Comparison of ENCODE assay signal across 9 cellular contexts in the genomic region with DNA sequence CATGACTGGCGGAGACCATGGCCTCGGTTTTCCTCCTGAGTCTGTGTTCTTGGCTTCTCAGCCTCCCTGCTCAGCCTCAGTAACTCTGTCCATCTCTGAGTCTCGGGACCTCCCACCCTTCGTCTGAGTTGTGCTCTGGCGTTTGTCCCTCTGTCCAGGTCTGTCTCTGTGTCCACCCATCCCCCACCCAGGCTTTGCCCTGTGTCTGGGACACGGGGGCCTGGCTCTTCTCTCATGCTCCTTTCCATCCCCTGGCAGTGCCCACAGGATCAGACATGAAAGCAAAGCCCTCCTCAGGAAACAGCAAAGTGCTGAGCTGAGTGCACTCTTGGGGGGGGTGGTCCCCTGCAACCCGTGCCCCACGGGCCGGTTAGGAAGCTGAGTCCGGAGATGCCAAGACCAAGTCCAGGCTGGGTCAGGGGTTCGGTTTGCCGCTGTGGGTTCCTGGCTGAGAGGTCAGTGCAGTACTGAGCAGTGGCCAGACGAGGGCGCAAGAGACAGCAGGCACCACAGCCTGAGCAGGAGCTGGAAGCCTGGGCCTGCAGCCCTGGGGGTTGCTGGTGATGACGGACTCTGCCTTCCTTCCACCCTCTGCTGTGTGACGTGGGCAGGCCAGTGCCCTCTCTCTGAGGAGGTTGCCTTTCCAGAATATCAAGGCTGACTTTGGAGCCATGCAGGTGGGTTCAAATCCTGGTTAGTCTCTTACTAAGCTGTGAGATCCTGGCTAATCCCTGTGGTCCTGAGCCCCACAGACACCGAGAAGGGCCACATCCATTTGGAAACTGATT. TPM values are rescaled to one million over a fixed set of nuclear protein-coding genes. Genes with fewer than 3 reads are reported as not detected.
DNase-seq lines count a peak whose midpoint lies in the region; ATAC-seq and TF ChIP-seq lines count a peak whose summit lies in the region.
"Had no signal": no experiment of that assay in that cellular context is flagged by ENCODE, and none has a peak within 500 bp of the region (broad histone marks: within the 10 kb centered on the region; RNA-seq: fewer than 3 reads in every experiment).

No MANE protein-coding gene starts in this region.

- peaks cover 46% of the 10 kb centered on the region for H3K4me1 ChIP-seq in CD4-positive, alpha-beta memory T cell (ENCODE audit: insufficient read depth, low read length)
- peaks cover 5% of the 10 kb centered on the region; the same call in 1 of the 2 replicates for H3K4me1 ChIP-seq in IMR-90 (ENCODE audit: control insufficient read depth, insufficient read depth, low read length)
- H3K4me1 ChIP-seq in parathyroid adenoma = peaks cover 7% of the 10 kb centered on the region
- H3K4me1 ChIP-seq in transverse colon = peaks cover 29 to 45% (median 35%) of the 10 kb centered on the region in 4 donors

- H2AK5ac ChIP-seq in IMR-90 (ENCODE audit: low read depth, low read length) = no peak overlapping the region

- no peaks in the 10 kb centered on the region for H3K36me3 Mint-ChIP-seq in CD4-positive, alpha-beta memory T cell
- H3K36me3 Mint-ChIP-seq in activated naive CD4-positive, alpha-beta T cell treated with anti-CD3 and anti-CD28 coated beads for 36 hours (ENCODE audit: low read depth) = no peaks in the 10 kb centered on the region
- no peaks in the 10 kb centered on the region for H3K36me3 Mint-ChIP-seq in glutamatergic neuron (ENCODE audit: unreplicated experiment)

- H3K14ac ChIP-seq in IMR-90 (replicated peaks; ENCODE audit: low read depth, low read length) = 0 out of 2 replicates have a peak overlapping the region, but pooled peaks have one; percentile 13

- H3K9me3 ChIP-seq in CD4-positive, alpha-beta memory T cell (ENCODE audit: control insufficient read depth in 1 of 2, low read length in 2 of 2) = no peaks in the 10 kb centered on the region
- H3K9me3 ChIP-seq in IMR-90 (ENCODE audit: control insufficient read depth, insufficient read depth, low read length) = no peaks in the 10 kb centered on the region
- H3K9me3 ChIP-seq in parathyroid adenoma (ENCODE audit: control insufficient read depth, low read length) = no peaks in the 10 kb centered on the region
- no peaks in the 10 kb centered on the region for H3K9me3 ChIP-seq in transverse colon

- H2BK15ac ChIP-seq in IMR-90 (ENCODE audit: low read depth, low read length) = 0 out of 3 replicates have a peak overlapping the region, but pooled peaks have one; percentile 7

- H3K4me3 ChIP-seq in CD4-positive, alpha-beta memory T cell (ENCODE audit: low read length in 2 of 2) = no peak overlapping the region
- H3K4me3 ChIP-seq in IMR-90 (ENCODE audit: insufficient read depth, low read depth, low read length) (no peak overlapping the region), parathyroid adenoma (ENCODE audit: low read depth, low read length) (no peak overlapping the region), transverse colon (no peak overlapping the region)

- CTCF ChIA-PET in CD4-positive, alpha-beta memory T cell (lab: Charles Lee; ENCODE audit: partially characterized antibody) = interaction anchor here (0.6 to 6.4 kb wide), 43 partner anchors 8 to 499 kb away, joined by 3 to 138 read pairs (median 5); a partner anchor contains a TSS
- CTCF ChIA-PET in IMR-90 (lab: Yijun Ruan, JAX) = interaction anchor here (0.6 to 2.2 kb wide), 22 partner anchors 9 to 674 kb away, joined by 3 to 12 read pairs (median 4); a partner anchor contains a TSS
- CTCF ChIA-PET in activated naive CD4-positive, alpha-beta T cell treated with anti-CD3 and anti-CD28 coated beads for 36 hours (lab: Charles Lee) = interaction anchor here (0.6 to 4.6 kb wide), 41 partner anchors 8 to 568 kb away, joined by 3 to 46 read pairs (median 5); a partner anchor contains a TSS

- no peaks in the 10 kb centered on the region for H3K27me3 Mint-ChIP-seq in CD4-positive, alpha-beta memory T cell
- no peaks in the 10 kb centered on the region for H3K27me3 Mint-ChIP-seq in activated naive CD4-positive, alpha-beta T cell treated with anti-CD3 and anti-CD28 coated beads for 36 hours (ENCODE audit: low read depth)
- peaks cover 8% of the 10 kb centered on the region for H3K27me3 Mint-ChIP-seq in glutamatergic neuron (ENCODE audit: unreplicated experiment)

- dilution Hi-C loops in IMR-90 (cut with HindIII; ENCODE audit: low sequenced_read_pairs, unreplicated experiment) = no loop called here

- peak; percentile 95 for TF ChIP-seq CTCF in IMR-90 (conservative IDR thresholded peaks at IDR 0.05; ENCODE audit: low read depth, low read length)
- peak; percentile 96 for TF ChIP-seq CTCF in glutamatergic neuron (IDR thresholded peaks at IDR 0.05; ENCODE audit: partially characterized antibody, unreplicated experiment)
- peak; percentile 93 for TF ChIP-seq CTCF in parathyroid adenoma (IDR thresholded peaks at IDR 0.05)
- peak; percentile 96 to 98 (median 98) for TF ChIP-seq CTCF in transverse colon (IDR thresholded peaks at IDR 0.05)

- no peaks in the 10 kb centered on the region for H3K9me3 Mint-ChIP-seq in CD4-positive, alpha-beta memory T cell
- H3K9me3 Mint-ChIP-seq in activated naive CD4-positive, alpha-beta T cell treated with anti-CD3 and anti-CD28 coated beads for 36 hours = no peaks in the 10 kb centered on the region
- H3K9me3 Mint-ChIP-seq in glutamatergic neuron (ENCODE audit: unreplicated experiment) = peaks cover 4% of the 10 kb centered on the region

- no peak overlapping the region for H2BK120ac ChIP-seq in IMR-90 (ENCODE audit: low read depth, low read length)

- TF ChIP-seq EP300 in transverse colon (IDR thresholded peaks at IDR 0.05; ENCODE audit: low read depth) = no peak

- no peaks in the 10 kb centered on the region for H3K79me1 ChIP-seq in IMR-90 (ENCODE audit: low read depth in 1 of 2, low read length in 2 of 2)

- H4K5ac ChIP-seq in IMR-90 (ENCODE audit: low read depth, low read length) = no peak overlapping the region

- H3K4me1 Mint-ChIP-seq in CD4-positive, alpha-beta memory T cell = peaks cover 15 to 62% (median 39%) of the 10 kb centered on the region in 4 donors
- H3K4me1 Mint-ChIP-seq in activated naive CD4-positive, alpha-beta T cell treated with anti-CD3 and anti-CD28 coated beads for 36 hours (ENCODE audit: low read depth) = peaks cover 50% of the 10 kb centered on the region
- peaks cover 19% of the 10 kb centered on the region for H3K4me1 Mint-ChIP-seq in glutamatergic neuron (ENCODE audit: low read depth, unreplicated experiment)

- no peak overlapping the region for H3K9ac ChIP-seq in IMR-90 (ENCODE audit: low read depth, low read length)
- H3K9ac ChIP-seq in parathyroid adenoma = no peak overlapping the region

- intact Hi-C loops in CD4-positive, alpha-beta memory T cell (cut with micrococcal nuclease) = loop anchor here (1.0 to 10.0 kb wide), 5 partner anchors 51 to 176 kb away; a partner anchor contains a TSS
- intact Hi-C loops in IMR-90 (cut with micrococcal nuclease) (loop anchor here (1.0 to 2.0 kb wide), 4 partner anchors 51 to 176 kb away; no protein-coding TSS in a partner anchor), transverse colon (cut with DNase I; ENCODE audit: low total_unique reads) (loop anchor here (10.0 kb wide), 1 partner anchor 91 kb away; no protein-coding TSS in a partner anchor)
- intact Hi-C loops in activated naive CD4-positive, alpha-beta T cell treated with anti-CD3 and anti-CD28 coated beads for 36 hours (cut with micrococcal nuclease) = loop anchor here (1.0 to 10.0 kb wide), 4 partner anchors 91 to 501 kb away; no protein-coding TSS in a partner anchor

- 0 out of 2 replicates have a peak overlapping the region, but pooled peaks have one; percentile 46 for H4K91ac ChIP-seq in IMR-90 (ENCODE audit: insufficient read depth, low read depth, low read length)

- no peak overlapping the region; the same call in 1 of the 2 replicates for H2BK20ac ChIP-seq in IMR-90 (ENCODE audit: low read depth, low read length)

- H3K27ac Mint-ChIP-seq in CD4-positive, alpha-beta memory T cell = peak overlapping the region; percentile 64 to 88 (median 77)
- no peak overlapping the region for H3K27ac Mint-ChIP-seq in activated naive CD4-positive, alpha-beta T cell treated with anti-CD3 and anti-CD28 coated beads for 36 hours
- no peak overlapping the region for H3K27ac Mint-ChIP-seq in glutamatergic neuron (ENCODE audit: unreplicated experiment)

- no peaks in the 10 kb centered on the region for H4K20me1 ChIP-seq in IMR-90 (ENCODE audit: insufficient read depth, low read length)

- H3K56ac ChIP-seq in IMR-90 (ENCODE audit: extremely low read depth, insufficient read depth, low read length) = no peak overlapping the region

- H2AK9ac ChIP-seq in IMR-90 (replicated peaks; ENCODE audit: low read depth, low read length, poor library complexity) = peak overlapping the region; percentile 91

- no peaks in the 10 kb centered on the region for H3K79me2 ChIP-seq in parathyroid adenoma

- peak overlapping the region in 3 of 8 donors; percentile 10 to 40 (median 29) for H3K4me3 Mint-ChIP-seq in CD4-positive, alpha-beta memory T cell
- H3K4me3 Mint-ChIP-seq in activated naive CD4-positive, alpha-beta T cell treated with anti-CD3 and anti-CD28 coated beads for 36 hours = no peak overlapping the region
- H3K4me3 Mint-ChIP-seq in glutamatergic neuron (ENCODE audit: unreplicated experiment) = no peak overlapping the region

- no peak overlapping the region for H3K4me2 ChIP-seq in IMR-90 (ENCODE audit: low read depth, low read length)
- H3K4me2 ChIP-seq in parathyroid adenoma (ENCODE audit: low read length) = no peak overlapping the region

- in situ Hi-C loops in IMR-90 (cut with MboI; ENCODE audit: low sequenced_read_pairs) (loop anchor here (5.0 kb wide), 1 partner anchor 94 kb away; no protein-coding TSS in a partner anchor), transverse colon (cut with MboI; ENCODE audit: low pct_ligation_motif_present in 1 of 4, low pct_unique_long_range_greater_than_20kb in 1 of 4, low sequenced_read_pairs in 3 of 4) (loop anchor here in 1 of 4 donors (10.0 kb wide), 1 partner anchor 81 kb away; no protein-coding TSS in a partner anchor)

- POLR2A ChIA-PET in CD4-positive, alpha-beta memory T cell (lab: Charles Lee; ENCODE audit: partially characterized antibody) = interaction anchor here (0.6 to 3.7 kb wide), 6 partner anchors 51 to 230 kb away, joined by 3 to 22 read pairs (median 4); a partner anchor contains a TSS
- POLR2A ChIA-PET in IMR-90 (lab: Charles Lee; ENCODE audit: unreplicated experiment) = no interaction called here

- TF ChIP-seq RAD21 in IMR-90 (IDR thresholded peaks at IDR 0.05; ENCODE audit: low read length) = peak; percentile 96

- 42% methylated on average over 10 of the region's 17 CpGs; no CpG with 5 or more reads in 1 of the 2 experiments for WGBS in IMR-90 (ENCODE audit: extremely low coverage in 2 of 2, insufficient read length in 1 of 2), 2 experiments
- 26% methylated on average over 17 of the region's 17 CpGs; no CpG with 5 or more reads in 1 of the 2 donors for WGBS in transverse colon (ENCODE audit: low coverage in 1 of 2), 2 donors

- no peak overlapping the region for H2BK5ac ChIP-seq in IMR-90 (ENCODE audit: low read depth, low read length, poor library complexity, severe bottlenecking)

- DNase-seq in CD4-positive, alpha-beta memory T cell = peak; percentile 70 to 81 (median 74)
- DNase-seq in IMR-90 = peak; percentile 76
- peak; percentile 90 for DNase-seq in activated naive CD4-positive, alpha-beta T cell treated with anti-CD3 and anti-CD28 coated beads for 36 hours
- peak; percentile 91 for DNase-seq in glutamatergic neuron
- peak; percentile 88 for DNase-seq in transverse colon

- no peaks in the 10 kb centered on the region for H3K9me1 ChIP-seq in IMR-90 (ENCODE audit: insufficient read depth, low read length)

- ATAC-seq in GM19438 (IDR thresholded peaks at IDR 0.05; ENCODE audit: low read depth, unreplicated experiment) (peak; percentile 39), IMR-90 (ENCODE audit: low read depth) (peak; percentile 100), SK-N-SH treated with all-trans-retinoic acid at 6 μM for 48 hours (peak; percentile 96)

- peak overlapping the region in 1 of 2 experiments; percentile 72; a peak in 1 of 4 replicates for H4K8ac ChIP-seq in IMR-90 (ENCODE audit: low read depth in 2 of 2, low read length in 2 of 2)

- H3K18ac ChIP-seq in IMR-90 (ENCODE audit: low read depth, low read length) = no peak overlapping the region

- TF ChIP-seq POLR2A in IMR-90 (IDR thresholded peaks at IDR 0.05; ENCODE audit: low read depth, low read length) (peak; percentile 53; the same call in 1 of the 2 replicates), transverse colon (IDR thresholded peaks at IDR 0.05) (no peak)

- 0 out of 2 replicates have a peak overlapping the region, but pooled peaks have one; percentile 41 for H3K4ac ChIP-seq in IMR-90 (ENCODE audit: low read depth, low read length)

- no peaks in the 10 kb centered on the region for H3K36me3 ChIP-seq in CD4-positive, alpha-beta memory T cell (ENCODE audit: insufficient read depth, low read length)
- no peaks in the 10 kb centered on the region for H3K36me3 ChIP-seq in IMR-90 (ENCODE audit: control insufficient read depth, insufficient read depth, low read length)
- H3K36me3 ChIP-seq in parathyroid adenoma (ENCODE audit: control insufficient read depth, insufficient read depth, low read length) = no peaks in the 10 kb centered on the region
- H3K36me3 ChIP-seq in transverse colon = no peaks in the 10 kb centered on the region

- H2AFZ ChIP-seq in IMR-90 (replicated peaks; ENCODE audit: low read length, poor library complexity) (peak overlapping the region; percentile 85), parathyroid adenoma (no peak overlapping the region)

- H3K23ac ChIP-seq in IMR-90 (ENCODE audit: low read depth, low read length) = no peak overlapping the region

- H3K27me3 ChIP-seq in CD4-positive, alpha-beta memory T cell (ENCODE audit: insufficient read depth, low read length) = no peaks in the 10 kb centered on the region
- no peaks in the 10 kb centered on the region for H3K27me3 ChIP-seq in IMR-90 (ENCODE audit: control insufficient read depth, insufficient read depth, low read length)
- H3K27me3 ChIP-seq in parathyroid adenoma (ENCODE audit: control insufficient read depth, insufficient read depth, low read length) = no peaks in the 10 kb centered on the region
- no peaks in the 10 kb centered on the region for H3K27me3 ChIP-seq in transverse colon

- H3K27ac ChIP-seq in CD4-positive, alpha-beta memory T cell (ENCODE audit: low read depth, low read length) = no peak overlapping the region
- H3K27ac ChIP-seq in IMR-90 (ENCODE audit: insufficient read depth, low read length) (no peak overlapping the region), parathyroid adenoma (no peak overlapping the region), transverse colon (peak overlapping the region; percentile 53 to 82 (median 80))

- BruUV-seq in IMR-90 (replicated peaks; lab: Mats Ljungman, UMichigan) = no TSS peak

RNA-seq across cellular contexts. Expression of a gene that starts 2.5 kb away (rescaled TPM):
- not detected for total RNA-seq in CD4-positive, alpha-beta memory T cell
- polyA plus RNA-seq in CD4-positive, alpha-beta memory T cell = not detected
- total RNA-seq in IMR-90 (2012; rRNA removed) (not detected in 2 replicates), glutamatergic neuron (ENCODE audit: unreplicated experiment) (2.1 TPM), transverse colon (10 to 100 TPM in 1 of 4 donors, 1 to 10 TPM in 2, under 1 TPM in 1; 0.82 to 11.2 (median 7.0) TPM)
- polyA plus RNA-seq in IMR-90 (2012; rRNA removed) = not detected in 2 replicates
- not detected in 2 replicates for polyA plus RNA-seq in IMR-90 (2012; cell fraction: cytosol; rRNA removed)
- polyA plus RNA-seq in IMR-90 (2012; cell fraction: nucleus; rRNA removed; ENCODE audit: low replicate concordance) = 0.09 and 0.10 TPM in 2 replicates
- total RNA-seq in activated naive CD4-positive, alpha-beta T cell treated with anti-CD3 and anti-CD28 coated beads for 36 hours = under 1 TPM; 0.10 to 0.17 TPM
- total RNA-seq: activated CD8-positive, alpha-beta memory T cell treated with anti-CD3 and anti-CD28 coated beads for 36 hours had no signal

RNA-seq across cellular contexts. Expression of a gene that starts 20.9 kb away (rescaled TPM):
- 1 to 10 TPM; 3.5 TPM for total RNA-seq in CD4-positive, alpha-beta memory T cell
- polyA plus RNA-seq in CD4-positive, alpha-beta memory T cell = 1 to 10 TPM in 1 of 2 donors, under 1 TPM in 1; 0.18 to 2.6 TPM
- total RNA-seq in IMR-90 (2012; rRNA removed) (4.1 and 4.2 TPM in 2 replicates), glutamatergic neuron (ENCODE audit: unreplicated experiment) (41.3 TPM), transverse colon (10 to 100 TPM in 1 of 4 donors, 1 to 10 TPM in 3; 2.9 to 31.0 (median 5.0) TPM)
- 7.7 and 8.2 TPM in 2 replicates for polyA plus RNA-seq in IMR-90 (2012; rRNA removed)
- 4.6 and 6.1 TPM in 2 replicates for polyA plus RNA-seq in IMR-90 (2012; cell fraction: cytosol; rRNA removed)
- polyA plus RNA-seq in IMR-90 (2012; cell fraction: nucleus; rRNA removed; ENCODE audit: low replicate concordance) = 18.8 and 32.0 TPM in 2 replicates
- 1 to 10 TPM; 2.4 to 2.7 TPM for total RNA-seq in activated naive CD4-positive, alpha-beta T cell treated with anti-CD3 and anti-CD28 coated beads for 36 hours

RNA-seq across cellular contexts. Expression of a gene that starts 50.5 kb away (rescaled TPM):
- 100 to 1,000 TPM; 157 to 177 TPM for total RNA-seq in CD4-positive, alpha-beta memory T cell
- 10 to 100 TPM; 34.4 to 89.0 TPM for polyA plus RNA-seq in CD4-positive, alpha-beta memory T cell
- 0.18 and 0.28 TPM in 2 replicates for total RNA-seq in IMR-90 (2012; rRNA removed)
- polyA plus RNA-seq in IMR-90 (2012; rRNA removed) = 0.63 and 0.76 TPM in 2 replicates
- polyA plus RNA-seq in IMR-90 (2012; cell fraction: cytosol; rRNA removed) = 0.56 and 1.3 TPM in 2 replicates
- polyA plus RNA-seq in IMR-90 (2012; cell fraction: nucleus; rRNA removed; ENCODE audit: low replicate concordance) = 2.3 and 3.6 TPM in 2 replicates
- total RNA-seq in activated naive CD4-positive, alpha-beta T cell treated with anti-CD3 and anti-CD28 coated beads for 36 hours = 10 to 100 TPM; 75.5 to 76.4 TPM
- 97.8 TPM for total RNA-seq in glutamatergic neuron (ENCODE audit: unreplicated experiment)
- total RNA-seq in transverse colon = 100 to 1,000 TPM; 142 to 300 (median 208) TPM

Comparison
In these comparisons a context has a peak if more than half of its experiments do, and no peak if none do; other contexts are left out.
1. H3K27ac ChIP-seq: peak in transverse colon (4 of 4); none in CD4-positive, alpha-beta memory T cell (single experiment), IMR-90 (single experiment) and parathyroid adenoma (single experiment).
2. H3K27ac Mint-ChIP-seq: peak in CD4-positive, alpha-beta memory T cell (7 of 7); none in activated naive CD4-positive, alpha-beta T cell treated with anti-CD3 and anti-CD28 coated beads for 36 hours (single experiment) and glutamatergic neuron (single experiment).
3. ATAC-seq: peak in every context shown above with its lines; median percentile 100 in IMR-90; 96 in SK-N-SH treated with all-trans-retinoic acid at 6 μM for 48 hours; 39 in GM19438.
4. RNA of a gene that starts 50.5 kb away (total RNA-seq): 142 to 300 TPM in transverse colon, 157 to 177 TPM in CD4-positive, alpha-beta memory T cell, 97.8 TPM in glutamatergic neuron (single experiment) and 75.5 to 76.4 TPM in activated naive CD4-positive, alpha-beta T cell treated with anti-CD3 and anti-CD28 coated beads for 36 hours; 0.18 to 0.28 TPM in IMR-90; every median in the first group is over 10 times any median in the second.
5. Peak in every context shown above with its lines, with median percentiles within 50 percentile points of each other: DNase-seq and CTCF ChIP-seq.